Comparison of ENCODE assay signal across 8 cellular contexts in the genomic region with DNA sequence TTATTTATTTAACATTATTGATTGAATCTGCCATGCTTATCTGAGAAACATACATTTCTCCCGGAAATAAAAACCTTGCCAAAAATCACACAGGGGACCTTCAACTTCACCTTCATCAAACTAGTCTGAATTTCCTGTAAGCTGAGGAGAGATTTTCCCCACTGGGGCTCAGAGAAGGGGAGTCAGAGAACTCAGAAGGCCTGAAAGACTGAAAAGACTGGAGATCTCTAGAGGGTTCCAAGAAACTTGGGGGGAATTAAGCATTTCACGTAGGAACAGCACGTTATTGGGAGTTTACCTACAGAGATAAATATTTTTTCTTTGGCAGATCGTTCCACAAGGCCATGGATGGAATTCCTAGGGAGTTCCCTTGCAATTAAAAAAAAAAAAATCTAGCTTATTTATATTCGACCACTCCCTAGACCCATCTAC.
A peak's percentile ranks its signal among the peaks of the same experiment; 100 is the strongest.
DNase-seq lines count a peak whose midpoint lies in the region; ATAC-seq lines count a peak whose summit lies in the region.

No MANE protein-coding gene starts in this region.

- peaks cover 13 to 21% (median 16%) of the 10 kb centered on the region in 11 experiments; a peak in 21 of 22 replicates for H3K9me3 ChIP-seq in BLaER1 treated with 17β-estradiol and CSF1 and Interleukin-3, amounts not matched to agents 10 nM and 100 nM (replicated peaks in 1 of 11)
- H3K9me3 ChIP-seq in HUES48 (ENCODE audit: control insufficient read depth, insufficient read depth, low read length) = no peaks in the 10 kb centered on the region; the same call in 1 of the 2 replicates
- H3K9me3 ChIP-seq in mucosa of stomach (ENCODE audit: control insufficient read depth, low read length) = no peaks in the 10 kb centered on the region

- H4K20me1 ChIP-seq in BLaER1 treated with 17β-estradiol and CSF1 and Interleukin-3, amounts not matched to agents 10 nM and 100 nM = peaks cover 0 to 21% (median 0%) of the 10 kb centered on the region in 11 experiments; a peak in 5 of 22 replicates

- H3K4me1 ChIP-seq in BLaER1 treated with 17β-estradiol and CSF1 and Interleukin-3, amounts not matched to agents 10 nM and 100 nM = peaks cover 20 to 56% (median 34%) of the 10 kb centered on the region in 10 experiments
- H3K4me1 ChIP-seq in HUES48 (ENCODE audit: control insufficient read depth, insufficient read depth, low read length) (no peaks in the 10 kb centered on the region; the same call in 1 of the 2 replicates), mucosa of stomach (ENCODE audit: control insufficient read depth, insufficient read depth, low read length) (peaks cover 17% of the 10 kb centered on the region)

- H3K4me2 ChIP-seq in BLaER1 treated with 17β-estradiol and CSF1 and Interleukin-3, amounts not matched to agents 10 nM and 100 nM = peak overlapping the region; percentile 72 to 92 (median 89)

- peak overlapping the region; percentile 85 to 99 (median 96) for H3K27ac ChIP-seq in BLaER1 treated with 17β-estradiol and CSF1 and Interleukin-3, amounts not matched to agents 10 nM and 100 nM
- peak overlapping the region; percentile 85 for H3K27ac ChIP-seq in HUES48 (ENCODE audit: low read depth, low read length)
- peak overlapping the region; percentile 87 for H3K27ac ChIP-seq in caudate nucleus (ENCODE audit: low read depth, low read length)

- DNase-seq in caudate nucleus (lab: John Stamatoyannopoulos, UW) = peak in 2 of 61 donors; percentile 24 to 71
- no peak for DNase-seq in MV-4-11 (lab: John Stamatoyannopoulos, UW)
- DNase-seq in cortex of kidney (lab: John Stamatoyannopoulos, UW) = no peak
- no peak for DNase-seq in DMS79 treated with DMSO at 0.1 percent for 48 hours (lab: John Stamatoyannopoulos, UW)

- no peak for ATAC-seq in HG02852 (IDR thresholded peaks at IDR 0.05; ENCODE audit: unreplicated experiment)

- H3K9ac ChIP-seq in BLaER1 treated with 17β-estradiol and CSF1 and Interleukin-3, amounts not matched to agents 10 nM and 100 nM = peak overlapping the region; percentile 91 to 100 (median 97)
- H3K9ac ChIP-seq in HUES48 (ENCODE audit: low read depth, low read length) = peak overlapping the region; percentile 60
- peak overlapping the region; percentile 83 for H3K9ac ChIP-seq in mucosa of stomach (ENCODE audit: low read length)

- H3K27me3 ChIP-seq in BLaER1 treated with 17β-estradiol and CSF1 and Interleukin-3, amounts not matched to agents 10 nM and 100 nM = no peaks in the 10 kb centered on the region
- H3K27me3 ChIP-seq in HUES48 (ENCODE audit: control insufficient read depth, insufficient read depth, low read length) = no peaks in the 10 kb centered on the region
- H3K27me3 ChIP-seq in mucosa of stomach (ENCODE audit: control insufficient read depth, insufficient read depth, low read length) = no peaks in the 10 kb centered on the region

- H3K4me3 ChIP-seq in BLaER1 treated with 17β-estradiol and CSF1 and Interleukin-3, amounts not matched to agents 10 nM and 100 nM = peak overlapping the region; percentile 71 to 99 (median 92)
- H3K4me3 ChIP-seq in HUES48 (ENCODE audit: low read depth, low read length) = peak overlapping the region; percentile 58
- peak overlapping the region; percentile 68 for H3K4me3 ChIP-seq in mucosa of stomach (ENCODE audit: low read length)

- H3K36me3 ChIP-seq in BLaER1 treated with 17β-estradiol and CSF1 and Interleukin-3, amounts not matched to agents 10 nM and 100 nM = peaks cover 23 to 31% (median 28%) of the 10 kb centered on the region in 11 experiments
- H3K36me3 ChIP-seq in HUES48 (ENCODE audit: control insufficient read depth, insufficient read depth, low read length) = peaks cover 29% of the 10 kb centered on the region
- H3K36me3 ChIP-seq in mucosa of stomach (ENCODE audit: control insufficient read depth, insufficient read depth, low read length) = peaks cover 4% of the 10 kb centered on the region
